8 cellular contexts compared by ENCODE assay signal in genomic region chr12:67068204-67068731, GRCh38.
A peak's percentile ranks its signal among the peaks of the same experiment; 100 is the strongest.
DNase-seq lines count a peak whose midpoint lies in the region; ATAC-seq and TF ChIP-seq lines count a peak whose summit lies in the region.

No MANE protein-coding gene starts in this region.

- CTCF ChIA-PET in RWPE1 (lab: Yijun Ruan, JAX), result interaction anchor here (1.0 to 2.1 kb wide), 4 partner anchors 24 to 154 kb away, joined by 5 to 9 read pairs (median 6); no protein-coding TSS in a partner anchor

- POLR2A ChIA-PET in RWPE1 (lab: Yijun Ruan, JAX; ENCODE audit: low non-redundant PET), result no interaction called here

- H3K36me3 Mint-ChIP-seq in natural killer cell treated with Interleukin-12 subunit alpha and Interleukin-12 subunit beta and Interleukin-15 and Interleukin-18, amount 100 ng/mL, for 72 hours, result no peaks in the 10 kb centered on the region

- no peak for TF ChIP-seq CTCF in RWPE1 (conservative IDR thresholded peaks at IDR 0.05; ENCODE audit: low read depth)

- peaks cover 4% of the 10 kb centered on the region for H3K27me3 ChIP-seq in effector memory CD4-positive, alpha-beta T cell (replicated peaks; ENCODE audit: control insufficient read depth, insufficient read depth, low read length, poor library complexity, severe bottlenecking)

- ATAC-seq in natural killer cell treated with Interleukin-12 subunit alpha and Interleukin-12 subunit beta and Interleukin-15 and Interleukin-18, amount 100 ng/mL, for 72 hours, result peak in 1 of 2 donors; percentile 34
- ATAC-seq in GM21447 (IDR thresholded peaks at IDR 0.05; ENCODE audit: unreplicated experiment) (no peak), GM18873 (IDR thresholded peaks at IDR 0.05; ENCODE audit: low FRiP score, unreplicated experiment) (no peak)

- H3K27ac Mint-ChIP-seq in natural killer cell treated with Interleukin-12 subunit alpha and Interleukin-12 subunit beta and Interleukin-15 and Interleukin-18, amount 100 ng/mL, for 72 hours, result no peak overlapping the region

- peaks cover 14 to 17% of the 10 kb centered on the region in 2 donors for H3K4me1 Mint-ChIP-seq in natural killer cell treated with Interleukin-12 subunit alpha and Interleukin-12 subunit beta and Interleukin-15 and Interleukin-18, amount 100 ng/mL, for 72 hours (ENCODE audit: low read depth in 2 of 2)

- peak overlapping the region; percentile 66 for H3K4me3 ChIP-seq in effector memory CD4-positive, alpha-beta T cell (ENCODE audit: insufficient read depth, low read depth, low read length, poor library complexity, severe bottlenecking)

- H3K4me3 Mint-ChIP-seq in natural killer cell treated with Interleukin-12 subunit alpha and Interleukin-12 subunit beta and Interleukin-15 and Interleukin-18, amount 100 ng/mL, for 72 hours, result peak overlapping the region; percentile 65

- H3K9me3 Mint-ChIP-seq in natural killer cell treated with Interleukin-12 subunit alpha and Interleukin-12 subunit beta and Interleukin-15 and Interleukin-18, amount 100 ng/mL, for 72 hours, result no peaks in the 10 kb centered on the region

- peaks cover 47 to 61% of the 10 kb centered on the region in 2 donors for H3K27me3 Mint-ChIP-seq in natural killer cell treated with Interleukin-12 subunit alpha and Interleukin-12 subunit beta and Interleukin-15 and Interleukin-18, amount 100 ng/mL, for 72 hours

- DNase-seq in NCI-H1092 treated with DMSO at 0.1 percent for 48 hours (lab: John Stamatoyannopoulos, UW), result peak; percentile 34
- DNase-seq in NCI-H1092 (lab: John Stamatoyannopoulos, UW), result no peak
- DNase-seq in RWPE1 (ENCODE audit: low spot score), result no peak
- no peak for DNase-seq in effector memory CD4-positive, alpha-beta T cell
- DNase-seq in natural killer cell treated with Interleukin-12 subunit alpha and Interleukin-12 subunit beta and Interleukin-15 and Interleukin-18, amount 100 ng/mL, for 72 hours (ENCODE audit: low spot score), result no peak
- DNase-seq in superior temporal gyrus (ENCODE audit: extremely low spot score), result no peak

- H3K9me3 ChIP-seq in effector memory CD4-positive, alpha-beta T cell (ENCODE audit: control insufficient read depth, low read length), result no peaks in the 10 kb centered on the region

- no peaks in the 10 kb centered on the region for H3K36me3 ChIP-seq in effector memory CD4-positive, alpha-beta T cell (ENCODE audit: control insufficient read depth, insufficient read depth, low read length)

- H3K4me1 ChIP-seq in effector memory CD4-positive, alpha-beta T cell (ENCODE audit: control insufficient read depth, insufficient read depth, low read length, poor library complexity, severe bottlenecking), result peaks cover 7% of the 10 kb centered on the region

- peak overlapping the region; percentile 87 for H3K27ac ChIP-seq in RWPE1
- H3K27ac ChIP-seq in effector memory CD4-positive, alpha-beta T cell (ENCODE audit: insufficient read depth, low read length, poor library complexity, severe bottlenecking), result no peak overlapping the region
